Comparison of ENCODE assay signal across 1 cellular context in genomic region chr10:77182803-77183202, GRCh38.
TF ChIP-seq lines count a peak whose summit lies in the region.

No MANE protein-coding gene starts in this region.

TF ChIP-seq in SK-N-SH treated with all-trans-retinoic acid at 6 μM for 48 hours, 23 proteins besides CTCF, POLR2A, EP300 and RAD21 (continued from another document):
- TF ChIP-seq ARNTL (CRISPR knock-in tag; IDR thresholded peaks at IDR 0.05; ENCODE audit: borderline replicate concordance, low read depth) = no peak
- no peak for TF ChIP-seq CSRNP3 (CRISPR knock-in tag; IDR thresholded peaks at IDR 0.05)
- no peak for TF ChIP-seq TCF4 (CRISPR knock-in tag; IDR thresholded peaks at IDR 0.05; ENCODE audit: borderline replicate concordance)
- no peak for TF ChIP-seq ZC3H10 (CRISPR knock-in tag; IDR thresholded peaks at IDR 0.05)
- TF ChIP-seq SNAI2 (CRISPR knock-in tag; IDR thresholded peaks at IDR 0.05) = no peak
- TF ChIP-seq, protein P1, sequence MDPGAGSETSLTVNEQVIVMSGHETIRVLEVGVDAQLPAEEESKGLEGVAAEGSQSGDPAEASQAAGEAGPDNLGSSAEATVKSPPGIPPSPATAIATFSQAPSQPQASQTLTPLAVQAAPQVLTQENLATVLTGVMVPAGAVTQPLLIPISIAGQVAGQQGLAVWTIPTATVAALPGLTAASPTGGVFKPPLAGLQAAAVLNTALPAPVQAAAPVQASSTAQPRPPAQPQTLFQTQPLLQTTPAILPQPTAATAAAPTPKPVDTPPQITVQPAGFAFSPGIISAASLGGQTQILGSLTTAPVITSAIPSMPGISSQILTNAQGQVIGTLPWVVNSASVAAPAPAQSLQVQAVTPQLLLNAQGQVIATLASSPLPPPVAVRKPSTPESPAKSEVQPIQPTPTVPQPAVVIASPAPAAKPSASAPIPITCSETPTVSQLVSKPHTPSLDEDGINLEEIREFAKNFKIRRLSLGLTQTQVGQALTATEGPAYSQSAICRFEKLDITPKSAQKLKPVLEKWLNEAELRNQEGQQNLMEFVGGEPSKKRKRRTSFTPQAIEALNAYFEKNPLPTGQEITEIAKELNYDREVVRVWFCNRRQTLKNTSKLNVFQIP (CRISPR knock-in tag; IDR thresholded peaks at IDR 0.05; ENCODE audit: borderline replicate concordance, low read depth) = no peak
- TF ChIP-seq RARB (CRISPR knock-in tag; IDR thresholded peaks at IDR 0.05) = no peak
- TF ChIP-seq ESRRG (CRISPR knock-in tag; IDR thresholded peaks at IDR 0.05) = no peak
- no peak for TF ChIP-seq ZNF70 (CRISPR knock-in tag; IDR thresholded peaks at IDR 0.05)
- TF ChIP-seq, protein P2, sequence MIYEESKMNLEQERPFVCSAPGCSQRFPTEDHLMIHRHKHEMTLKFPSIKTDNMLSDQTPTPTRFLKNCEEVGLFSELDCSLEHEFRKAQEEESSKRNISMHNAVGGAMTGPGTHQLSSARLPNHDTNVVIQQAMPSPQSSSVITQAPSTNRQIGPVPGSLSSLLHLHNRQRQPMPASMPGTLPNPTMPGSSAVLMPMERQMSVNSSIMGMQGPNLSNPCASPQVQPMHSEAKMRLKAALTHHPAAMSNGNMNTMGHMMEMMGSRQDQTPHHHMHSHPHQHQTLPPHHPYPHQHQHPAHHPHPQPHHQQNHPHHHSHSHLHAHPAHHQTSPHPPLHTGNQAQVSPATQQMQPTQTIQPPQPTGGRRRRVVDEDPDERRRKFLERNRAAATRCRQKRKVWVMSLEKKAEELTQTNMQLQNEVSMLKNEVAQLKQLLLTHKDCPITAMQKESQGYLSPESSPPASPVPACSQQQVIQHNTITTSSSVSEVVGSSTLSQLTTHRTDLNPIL (CRISPR knock-in tag; IDR thresholded peaks at IDR 0.05; ENCODE audit: low read depth) = no peak
